ENCODE assay signal across 2 cellular contexts in genomic region chr11:67204837-67205236, GRCh38.
A peak's percentile ranks its signal among the peaks of the same experiment; 100 is the strongest.
TF ChIP-seq lines count a peak whose summit lies in the region.

No MANE protein-coding gene starts in this region.

TF ChIP-seq in A549, 52 proteins besides CTCF, POLR2A, EP300 and RAD21:
- TF ChIP-seq TP53 (CRISPR knock-in tag; IDR thresholded peaks at IDR 0.05) = no peak
- TF ChIP-seq ZSCAN20 (CRISPR knock-in tag; IDR thresholded peaks at IDR 0.05) = no peak
- TF ChIP-seq, protein P1, sequence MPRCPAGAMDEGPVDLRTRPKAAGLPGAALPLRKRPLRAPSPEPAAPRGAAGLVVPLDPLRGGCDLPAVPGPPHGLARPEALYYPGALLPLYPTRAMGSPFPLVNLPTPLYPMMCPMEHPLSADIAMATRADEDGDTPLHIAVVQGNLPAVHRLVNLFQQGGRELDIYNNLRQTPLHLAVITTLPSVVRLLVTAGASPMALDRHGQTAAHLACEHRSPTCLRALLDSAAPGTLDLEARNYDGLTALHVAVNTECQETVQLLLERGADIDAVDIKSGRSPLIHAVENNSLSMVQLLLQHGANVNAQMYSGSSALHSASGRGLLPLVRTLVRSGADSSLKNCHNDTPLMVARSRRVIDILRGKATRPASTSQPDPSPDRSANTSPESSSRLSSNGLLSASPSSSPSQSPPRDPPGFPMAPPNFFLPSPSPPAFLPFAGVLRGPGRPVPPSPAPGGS (IDR thresholded peaks at IDR 0.05) = no peak
- peak; percentile 46 for TF ChIP-seq MAFK (IDR thresholded peaks at IDR 0.05; ENCODE audit: partially characterized antibody)
- TF ChIP-seq CBX2 (IDR thresholded peaks at IDR 0.05; ENCODE audit: borderline replicate concordance, low read depth) = no peak
- TF ChIP-seq KDM1A (IDR thresholded peaks at IDR 0.05; ENCODE audit: low read depth) = no peak
- TF ChIP-seq SMC3 (IDR thresholded peaks at IDR 0.05) = no peak

TF ChIP-seq in IMR-90, 13 proteins besides CTCF, POLR2A, EP300 and RAD21:
- peak; percentile 19; the same call in 1 of the 2 replicates for TF ChIP-seq NFE2L2 (IDR thresholded peaks at IDR 0.05; ENCODE audit: low read depth, low read length)
- TF ChIP-seq CEBPB (IDR thresholded peaks at IDR 0.05; ENCODE audit: low read depth, low read length) = no peak
